ENCODE assay signal across 12 cellular contexts in genomic region chrX:118521435-118521834, GRCh38. TPM values are rescaled to one million over a fixed set of nuclear protein-coding genes. Genes with fewer than 3 reads are reported as not detected.
A peak's percentile ranks its signal among the peaks of the same experiment; 100 is the strongest.
DNase-seq lines count a peak whose midpoint lies in the region; ATAC-seq, FAIRE-seq and TF ChIP-seq lines count a peak whose summit lies in the region.
"Had no signal": no experiment of that assay in that cellular context is flagged by ENCODE, and none has a peak within 500 bp of the region (broad histone marks: within the 10 kb centered on the region; RNA-seq: fewer than 3 reads in every experiment).

No MANE protein-coding gene starts in this region.

- peaks cover 17 to 79% (median 69%) of the 10 kb centered on the region in 4 donors for H3K4me1 Mint-ChIP-seq in naive thymus-derived CD8-positive, alpha-beta T cell
- H3K4me1 Mint-ChIP-seq in type B pancreatic cell (ENCODE audit: unreplicated experiment): no peaks in the 10 kb centered on the region

- no peaks in the 10 kb centered on the region for H3K9me3 ChIP-seq in AG04450 (ENCODE audit: control insufficient read depth, insufficient read depth, low read length)

- ATAC-seq in naive thymus-derived CD8-positive, alpha-beta T cell: no peak
- no peak for ATAC-seq in GM18517 (IDR thresholded peaks at IDR 0.05; ENCODE audit: unreplicated experiment)
- ATAC-seq: stimulated activated naive B cell treated with anti-CD40 and anti-IgM and Interleukin-4, amounts not matched to agents 10 μg/mL and 1 μg/mL and 100 μg/mL, for 72 hours; WTC11 had no signal

- peak overlapping the region; percentile 28 to 95 (median 82) for H3K27ac Mint-ChIP-seq in naive thymus-derived CD8-positive, alpha-beta T cell
- no peak overlapping the region for H3K27ac Mint-ChIP-seq in type B pancreatic cell
- H3K27ac Mint-ChIP-seq: nephron progenitor cell; stimulated activated naive B cell treated with anti-CD40 and anti-IgM and Interleukin-4, amounts not matched to agents 10 μg/mL and 1 μg/mL and 100 μg/mL, for 72 hours; WTC11 had no signal

- H3K4me3 Mint-ChIP-seq in naive thymus-derived CD8-positive, alpha-beta T cell: peak overlapping the region in 3 of 10 donors; percentile 10 to 51 (median 34)
- no peak overlapping the region for H3K4me3 Mint-ChIP-seq in type B pancreatic cell
- H3K4me3 Mint-ChIP-seq: nephron progenitor cell; stimulated activated naive B cell treated with anti-CD40 and anti-IgM and Interleukin-4, amounts not matched to agents 10 μg/mL and 1 μg/mL and 100 μg/mL, for 72 hours; WTC11 had no signal

- DNase-seq in AG04450 (ENCODE audit: low read depth, low spot score) (peak; percentile 33), GM19239 (ENCODE audit: insufficient read length, low spot score) (no peak), cardiac fibroblast (ENCODE audit: low read depth in 2 of 2) (peak; percentile 63 to 71), type B pancreatic cell (ENCODE audit: extremely low spot score, unreplicated experiment) (no peak), epidermal melanocyte (ENCODE audit: insufficient read length, low spot score) (no peak)
- no peak for DNase-seq in naive thymus-derived CD8-positive, alpha-beta T cell
- DNase-seq in activated CD4-positive, alpha-beta T cell treated with anti-CD3 and anti-CD28 coated beads, Interleukin-2, amount 50 U/mL, for 1 hour: no peak
- DNase-seq: effector CD8-positive, alpha-beta T cell; nephron progenitor cell; stimulated activated naive B cell treated with anti-CD40 and anti-IgM and Interleukin-4, amounts not matched to agents 10 μg/mL and 1 μg/mL and 100 μg/mL, for 72 hours had no signal

- no peak for TF ChIP-seq CTCF in AG04450 (IDR thresholded peaks at IDR 0.05; ENCODE audit: low read depth, low read length)
- TF ChIP-seq CTCF in cardiac fibroblast (IDR thresholded peaks at IDR 0.05; ENCODE audit: low read depth, low read length): no peak
- TF ChIP-seq CTCF in type B pancreatic cell (conservative IDR thresholded peaks at IDR 0.05): no peak

- CTCF ChIA-PET in AG04450 (lab: Charles Lee): no interaction called here

- POLR2A ChIA-PET in AG04450 (lab: Yijun Ruan, JAX): interaction anchor here (0.7 to 1.3 kb wide), 2 partner anchors 25 to 26 kb away, joined by 3 to 4 read pairs; partner anchors contain the start of gene DOCK11
- POLR2A ChIA-PET in naive thymus-derived CD8-positive, alpha-beta T cell (lab: Charles Lee): interaction anchor here (1.0 to 3.7 kb wide), 2 partner anchors 19 to 25 kb away, joined by 3 to 14 read pairs; partner anchors contain the start of gene DOCK11

- H3K27ac ChIP-seq in AG04450 (ENCODE audit: low read depth, low read length): peak overlapping the region; percentile 84

- peaks cover 0 to 8% (median 0%) of the 10 kb centered on the region in 3 donors for H3K36me3 Mint-ChIP-seq in naive thymus-derived CD8-positive, alpha-beta T cell
- H3K36me3 Mint-ChIP-seq in type B pancreatic cell: no peaks in the 10 kb centered on the region
- H3K36me3 Mint-ChIP-seq: WTC11 had no signal

- no peaks in the 10 kb centered on the region for H3K9me3 Mint-ChIP-seq in naive thymus-derived CD8-positive, alpha-beta T cell
- no peaks in the 10 kb centered on the region for H3K9me3 Mint-ChIP-seq in type B pancreatic cell
- H3K9me3 Mint-ChIP-seq: stimulated activated naive B cell treated with anti-CD40 and anti-IgM and Interleukin-4, amounts not matched to agents 10 μg/mL and 1 μg/mL and 100 μg/mL, for 72 hours had no signal

- peak; percentile 28 for FAIRE-seq in GM19239 (lab: Jason Lieb, UNC)

- H3K27me3 Mint-ChIP-seq in naive thymus-derived CD8-positive, alpha-beta T cell: no peaks in the 10 kb centered on the region
- no peaks in the 10 kb centered on the region for H3K27me3 Mint-ChIP-seq in type B pancreatic cell
- H3K27me3 Mint-ChIP-seq: stimulated activated naive B cell treated with anti-CD40 and anti-IgM and Interleukin-4, amounts not matched to agents 10 μg/mL and 1 μg/mL and 100 μg/mL, for 72 hours had no signal

- H3K27me3 ChIP-seq in AG04450 (ENCODE audit: control insufficient read depth, insufficient read depth, low read length): no peaks in the 10 kb centered on the region

- H3K4me3 ChIP-seq in AG04450 (ENCODE audit: low read depth, low read length) (no peak overlapping the region), cardiac fibroblast (replicated peaks in 1 of 2; ENCODE audit: low read depth in 2 of 2, low read length in 2 of 2) (no peak overlapping the region)

RNA-seq across cellular contexts. Expression of gene DOCK11, which starts 25.8 kb away (rescaled TPM):
- polyA plus RNA-seq in AG04450 (2011; rRNA removed): 20.7 and 26.4 TPM in 2 replicates
- 17.2 and 28.4 TPM in 2 replicates for polyA minus RNA-seq in AG04450 (2011; rRNA and poly(A)+ RNA removed)
- 100 to 1,000 TPM; 110 to 116 TPM for total RNA-seq in naive thymus-derived CD8-positive, alpha-beta T cell
- polyA plus RNA-seq in naive thymus-derived CD8-positive, alpha-beta T cell: 10 to 100 TPM; 20.9 to 26.6 (median 24.1) TPM
- total RNA-seq in type B pancreatic cell (ENCODE audit: low replicate concordance): 7.5 and 14.0 TPM in 2 replicates

Comparison
In these comparisons a context has a peak if more than half of its experiments do, and no peak if none do; other contexts are left out.
1. DNase-seq: peak in AG04450 (single experiment) and cardiac fibroblast (2 of 2); none in GM19239 (single experiment), naive thymus-derived CD8-positive, alpha-beta T cell (0 of 10), type B pancreatic cell (single experiment), activated CD4-positive, alpha-beta T cell treated with anti-CD3 and anti-CD28 coated beads, Interleukin-2, amount 50 U/mL, for 1 hour (single experiment) and epidermal melanocyte (single experiment).